In the genomic region with DNA sequence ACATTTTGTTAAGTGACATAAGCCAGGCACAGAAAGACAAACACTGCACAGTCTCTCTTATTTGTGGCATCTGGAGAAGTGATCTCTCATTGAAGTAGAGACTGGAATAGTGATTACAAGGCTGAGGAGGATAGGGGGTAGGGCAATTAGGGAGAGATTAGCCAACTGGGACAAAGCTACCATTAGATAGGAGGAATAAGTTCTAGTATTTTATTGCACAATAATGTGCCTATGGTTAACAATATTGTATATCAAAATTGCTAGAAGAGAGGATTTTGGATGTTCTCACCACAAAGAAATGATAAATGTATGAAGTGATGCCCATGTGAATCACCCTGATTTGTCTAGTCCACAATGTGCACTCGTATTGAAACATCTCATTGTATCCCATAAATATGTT, we compare ENCODE assay signal across 30 cellular contexts.
"Had no signal": no experiment of that assay in that cellular context is flagged by ENCODE, and none has a peak within 500 bp of the region (broad histone marks: within the 10 kb centered on the region; RNA-seq: fewer than 3 reads in every experiment).

No MANE protein-coding gene starts in this region.

- H3K4me3 ChIP-seq: MG63 had no signal

- H3K9me3 ChIP-seq: MG63 had no signal

- H3K36me3 ChIP-seq: MG63 had no signal

- DNase-seq: Karpas-422, Kasumi-1, MG63, MM.1S, MV-4-11, NCI-H1048, NCI-H1092, NCI-H1092 treated with DMSO at 0.1 percent for 48 hours, NCI-H1105, NCI-H1105 treated with DMSO at 0.1 percent for 48 hours, NCI-H1417, NCI-H1417 treated with DMSO at 0.1 percent for 48 hours, NCI-H1436, NCI-H1436 treated with DMSO at 0.1 percent for 48 hours, NCI-H146, NCI-H187, NCI-H187 treated with DMSO at 0.1 percent for 48 hours, NCI-H2029, NCI-H2029 treated with DMSO at 0.1 percent for 48 hours, NCI-H2081 treated with DMSO at 0.1 percent for 48 hours, NCI-H2107, NCI-H2171, NCI-H2171 treated with DMSO at 0.1 percent for 48 hours, NCI-H2227 treated with DMSO at 0.1 percent for 48 hours, NCI-H226, NCI-H345, NCI-H446, NCI-H446 treated with DMSO at 0.1 percent for 48 hours, NCI-H510A, NCI-H510A treated with DMSO at 0.1 percent for 48 hours had no signal
